In the genomic region with DNA sequence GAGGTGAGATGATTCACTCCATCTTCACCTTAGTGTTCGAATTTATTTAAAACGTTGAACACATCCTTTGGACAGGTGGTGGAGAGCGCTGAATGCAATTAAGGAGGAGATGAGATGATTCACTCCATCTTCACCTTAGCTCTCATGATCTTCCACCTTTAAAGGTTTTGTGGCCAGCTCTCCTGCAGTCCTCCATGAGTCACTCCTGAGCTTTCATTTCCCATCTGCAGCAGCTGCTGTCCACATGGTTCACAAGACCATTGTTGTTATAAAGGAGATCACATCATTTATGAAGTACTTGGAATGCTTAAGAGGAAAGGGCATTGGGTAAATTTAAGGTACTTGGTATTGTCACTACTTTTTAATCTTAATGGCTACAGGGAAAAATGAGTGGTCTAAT, we compare ENCODE assay signal across 11 cellular contexts.
A peak's percentile ranks its signal among the peaks of the same experiment; 100 is the strongest.
DNase-seq lines count a peak whose midpoint lies in the region; ATAC-seq lines count a peak whose summit lies in the region.
"Had no signal": no experiment of that assay in that cellular context is flagged by ENCODE, and none has a peak within 500 bp of the region (broad histone marks: within the 10 kb centered on the region; RNA-seq: fewer than 3 reads in every experiment).

No MANE protein-coding gene starts in this region.

- H3K36me3 ChIP-seq in mesodermal cell (ENCODE audit: control insufficient read depth, insufficient read depth, low read length) = no peaks in the 10 kb centered on the region
- H3K36me3 ChIP-seq: left lung had no signal

- no peaks in the 10 kb centered on the region for H3K9me3 ChIP-seq in mesodermal cell (ENCODE audit: control insufficient read depth, low read length)
- H3K9me3 ChIP-seq: left lung had no signal

- DNase-seq in Daoy (ENCODE audit: low read depth) = peak; percentile 87
- DNase-seq in LHCN-M2 (ENCODE audit: low read depth) = peak; percentile 89
- peak; percentile 68 for DNase-seq in astrocyte of the hippocampus (ENCODE audit: low read depth, low spot score)
- DNase-seq in activated CD4-positive, CD25-positive, alpha-beta regulatory T cell (lab: John Stamatoyannopoulos, UW) = no peak
- DNase-seq in caudate nucleus (lab: John Stamatoyannopoulos, UW) = no peak
- DNase-seq: left lung, NCI-H446, SIG-M5 had no signal

- H3K4me1 ChIP-seq in mesodermal cell (ENCODE audit: control insufficient read depth, insufficient read depth, low read length, poor library complexity, severe bottlenecking) = peaks cover 28% of the 10 kb centered on the region
- H3K4me1 ChIP-seq: left lung had no signal

- ATAC-seq in GM18519 (IDR thresholded peaks at IDR 0.05; ENCODE audit: low FRiP score, unreplicated experiment) = no peak
- ATAC-seq: left lung had no signal

- no peak overlapping the region for H3K4me3 ChIP-seq in mesodermal cell (ENCODE audit: extremely low read depth, insufficient read depth, low read length, poor library complexity, severe bottlenecking)
- H3K4me3 ChIP-seq: left lung had no signal

- H3K27ac ChIP-seq in mesodermal cell (ENCODE audit: low read depth, low read length, severe bottlenecking) = peak overlapping the region; percentile 1
- H3K27ac ChIP-seq in caudate nucleus (ENCODE audit: low read depth, low read length) = no peak overlapping the region
- H3K27ac ChIP-seq: left lung, VCaP had no signal

- WGBS in mesodermal cell (ENCODE audit: insufficient coverage in 2 of 2), 2 experiments = 100% methylated on average over 2 of the region's 3 CpGs; no CpG with 5 or more reads in 1 of the 2 experiments

Comparison
In these comparisons a context has a peak if more than half of its experiments do, and no peak if none do; other contexts are left out.
1. DNase-seq: peak in Daoy (single experiment), LHCN-M2 (single experiment) and astrocyte of the hippocampus (single experiment); none in activated CD4-positive, CD25-positive, alpha-beta regulatory T cell (0 of 4) and caudate nucleus (0 of 61).